In the genomic region with DNA sequence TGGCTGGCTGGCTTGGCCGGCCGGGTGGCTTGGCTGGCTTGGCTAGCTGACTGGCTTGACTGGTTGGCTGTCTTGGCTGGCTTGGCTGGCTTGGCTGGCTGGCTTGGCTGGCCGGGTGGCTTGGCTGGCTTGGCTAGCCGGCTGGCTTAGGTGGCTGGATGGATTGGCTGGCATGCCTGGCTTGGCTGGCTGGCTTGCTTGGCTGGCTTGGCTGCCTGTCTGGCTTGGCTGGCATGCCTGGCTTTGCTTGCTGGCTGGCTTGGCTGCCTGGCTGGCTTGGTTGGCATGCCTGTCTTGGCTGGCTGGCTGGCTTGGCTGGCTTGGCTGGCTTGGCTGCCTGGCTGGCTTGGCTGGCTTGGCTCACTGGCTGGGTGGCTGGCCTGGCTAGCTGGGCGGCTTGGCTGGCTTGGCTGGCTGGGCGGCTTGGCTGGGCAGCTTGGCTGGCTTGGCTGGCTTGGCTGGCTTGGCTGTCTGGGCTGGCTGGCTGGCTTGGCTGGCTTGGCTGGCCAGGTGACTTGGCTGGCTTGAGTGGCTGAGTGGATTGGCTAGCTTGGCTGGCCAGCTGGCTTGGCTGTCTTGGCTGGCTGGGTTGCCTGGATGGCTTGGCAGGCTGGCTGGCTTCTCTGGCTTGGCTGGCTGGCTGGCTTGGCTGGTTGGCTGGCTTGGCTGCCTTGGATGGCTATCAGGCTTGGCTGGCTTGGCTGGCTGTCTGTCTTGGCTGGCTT, we compare ENCODE assay signal across 8 cellular contexts.
DNase-seq lines count a peak whose midpoint lies in the region; TF ChIP-seq lines count a peak whose summit lies in the region.
"Not testable (repeated sequence)": the region's sequence is repeated elsewhere in the genome, so short reads cannot be mapped to it uniquely, and the experiment has no call there.

No MANE protein-coding gene starts in this region.

- not testable (repeated sequence) for TF ChIP-seq CTCF in GM06990 (IDR thresholded peaks at IDR 0.05; ENCODE audit: insufficient read depth, low read length, poor library complexity, severe bottlenecking); tibial nerve (IDR thresholded peaks at IDR 0.05)

- not testable (repeated sequence) for TF ChIP-seq POLR2A in tibial nerve (IDR thresholded peaks at IDR 0.05)

- H3K4me3 ChIP-seq in GM06990 (replicated peaks; ENCODE audit: low read depth, low read length); adipocyte (ENCODE audit: low read length); tibial nerve: not testable (repeated sequence)

- H3K27me3 ChIP-seq in GM06990 (replicated peaks; ENCODE audit: control insufficient read depth, insufficient read depth, low read length); adipocyte (replicated peaks; ENCODE audit: control insufficient read depth, insufficient read depth, low read length); tibial nerve: not testable (repeated sequence)

- not testable (repeated sequence) for TF ChIP-seq EP300 in tibial nerve (IDR thresholded peaks at IDR 0.05)

- peak; percentile 15 for DNase-seq in GM06990 (ENCODE audit: extremely low read depth, insufficient read length)
- peak; percentile 26 for DNase-seq in T-helper 22 cell (ENCODE audit: low read depth)
- peak; percentile 15 for DNase-seq in activated T-cell treated with anti-CD3 and anti-CD28 coated beads for 1 hour (ENCODE audit: low read depth)
- DNase-seq in adipocyte (ENCODE audit: low read depth): peak; percentile 0
- DNase-seq in head of caudate nucleus: peak; percentile 18 to 86 (median 58)
- peak; percentile 75 for DNase-seq in mucosa of gallbladder (ENCODE audit: low spot score)
- peak in 3 of 4 experiments; percentile 3 to 17 (median 13) for DNase-seq in stimulated activated CD4-positive, alpha-beta T cell treated with anti-CD3 and anti-CD28 coated beads, Interleukin-1b, Interleukin-23, amount 100 ng/mL, for 24 hours (ENCODE audit: low read depth in 4 of 4, low spot score in 1 of 4)
- DNase-seq in tibial nerve (ENCODE audit: low spot score in 2 of 2): peak; percentile 36 to 43

- H3K4me1 ChIP-seq in adipocyte (ENCODE audit: control insufficient read depth, insufficient read depth, low read length); tibial nerve: not testable (repeated sequence)

- intact Hi-C loops in head of caudate nucleus (cut with DNase I): not testable (repeated sequence)

- H3K27ac ChIP-seq in tibial nerve: not testable (repeated sequence)

- H3K9ac ChIP-seq in adipocyte (ENCODE audit: low read length): not testable (repeated sequence)

- not testable (repeated sequence) for H3K36me3 ChIP-seq in GM06990 (ENCODE audit: control insufficient read depth, insufficient read depth, low read length); adipocyte (ENCODE audit: control insufficient read depth, insufficient read depth, low read length, severe bottlenecking); tibial nerve

- WGBS in tibial nerve, 2 donors: 88 to 95% methylated on average over 6 of the region's 6 CpGs

- not testable (repeated sequence) for H3K9me3 ChIP-seq in adipocyte (ENCODE audit: control insufficient read depth, low read length)
- H3K9me3 ChIP-seq in tibial nerve: peaks cover 0 to 18% (median 0%) of the 10 kb centered on the region in 4 donors

Comparison
In these comparisons a context has a peak if more than half of its experiments do, and no peak if none do; other contexts are left out.
1. DNase-seq: peak in every context shown above with its lines; median percentile 75 in mucosa of gallbladder; 58 in head of caudate nucleus; 40 in tibial nerve; 26 in T-helper 22 cell; 15 in GM06990; 15 in activated T-cell treated with anti-CD3 and anti-CD28 coated beads for 1 hour; 13 in stimulated activated CD4-positive, alpha-beta T cell treated with anti-CD3 and anti-CD28 coated beads, Interleukin-1b, Interleukin-23, amount 100 ng/mL, for 24 hours; 0 in adipocyte.